26 cellular contexts compared by ENCODE assay signal in the genomic region with DNA sequence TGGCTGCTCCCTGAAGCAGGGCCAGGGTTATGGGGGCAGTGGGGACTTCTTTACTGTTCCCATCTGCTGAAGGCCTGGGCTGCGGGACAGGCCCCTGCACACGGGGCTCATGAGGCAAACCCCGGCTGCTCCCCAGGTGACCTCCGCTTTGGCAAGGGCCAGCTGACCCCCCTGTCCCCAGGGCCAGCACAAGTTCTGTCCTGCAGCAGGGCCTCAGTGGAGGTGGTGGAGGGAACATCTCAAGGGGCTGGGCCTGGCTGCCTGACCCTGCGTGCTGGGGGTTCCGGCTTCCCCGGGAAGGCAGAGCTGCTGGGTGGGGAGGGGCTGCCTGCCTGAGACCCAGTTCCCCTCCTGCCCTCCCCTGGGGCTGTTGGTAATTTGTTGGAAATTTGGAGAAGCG.
DNase-seq lines count a peak whose midpoint lies in the region; ATAC-seq and TF ChIP-seq lines count a peak whose summit lies in the region.
"Had no signal": no experiment of that assay in that cellular context is flagged by ENCODE, and none has a peak within 500 bp of the region (broad histone marks: within the 10 kb centered on the region; RNA-seq: fewer than 3 reads in every experiment).

No MANE protein-coding gene starts in this region.

- TF ChIP-seq EP300 in esophagus muscularis mucosa (IDR thresholded peaks at IDR 0.05) (no peak), sigmoid colon (IDR thresholded peaks at IDR 0.05) (no peak)

- no TSS peak for BruUV-seq in MCF 10A (replicated peaks; lab: Mats Ljungman, UMichigan)

- CTCF ChIA-PET in MCF 10A (lab: Yijun Ruan, JAX), result no interaction called here

- no peaks in the 10 kb centered on the region for H3K9me3 Mint-ChIP-seq in MCF 10A (ENCODE audit: unreplicated experiment)
- H3K9me3 Mint-ChIP-seq: activated CD8-positive, alpha-beta T cell treated with anti-CD3 and anti-CD28 coated beads for 36 hours; activated naive CD4-positive, alpha-beta T cell treated with anti-CD3 and anti-CD28 coated beads, Interleukin-2, amount 10 ng/mL, durations not matched to agents 7 days and 5 days; activated T-helper 17 cell treated with anti-CD3 and anti-CD28 coated beads, Interleukin-2, amount 50 U/mL, for 72 hours; neural progenitor cell; stimulated activated memory B cell treated with anti-CD40 and anti-IgM and Interleukin-4, amounts not matched to agents 10 μg/mL and 1 μg/mL and 100 μg/mL, for 72 hours; T-helper 2 cell treated with Interferon-gamma antibody and Interleukin-4, amounts not matched to agents 5 μg/mL and 100 μg/mL, for 36 hours had no signal

- DNase-seq in breast epithelium (ENCODE audit: low spot score in 2 of 2) (no peak), MCF 10A (ENCODE audit: unreplicated experiment) (no peak), esophagus muscularis mucosa (ENCODE audit: extremely low spot score) (no peak), sigmoid colon (no peak), upper lobe of right lung (peak; percentile 57), NCI-H774 (lab: John Stamatoyannopoulos, UW) (no peak), GOT3 (lab: John Stamatoyannopoulos, UW) (no peak)
- DNase-seq: activated CD4-positive, alpha-beta T cell treated with anti-CD3 and anti-CD28 coated beads for 1 hour; activated CD8-positive, alpha-beta memory T cell treated with anti-CD3 and anti-CD28 coated beads, Interleukin-2, amount 50 U/mL, for 48 hours; activated CD8-positive, alpha-beta T cell treated with anti-CD3 and anti-CD28 coated beads for 36 hours; activated naive CD4-positive, alpha-beta T cell treated with anti-CD3 and anti-CD28 coated beads, Interleukin-2, amount 10 ng/mL, durations not matched to agents 7 days and 5 days; amniotic stem cell; brain microvascular endothelial cell; Calu3; GDM1; Kasumi-1; MV-4-11; NCI-H1436 treated with DMSO at 0.1 percent for 48 hours had no signal

- ATAC-seq in upper lobe of right lung (no peak), HG02840 (IDR thresholded peaks at IDR 0.05; ENCODE audit: low FRiP score, unreplicated experiment) (no peak)
- ATAC-seq: activated CD8-positive, alpha-beta T cell treated with anti-CD3 and anti-CD28 coated beads for 36 hours; activated T-helper 17 cell treated with anti-CD3 and anti-CD28 coated beads, Interleukin-2, amount 50 U/mL, for 72 hours; HCT116; stimulated activated memory B cell treated with anti-CD40 and anti-IgM and Interleukin-4, amounts not matched to agents 10 μg/mL and 1 μg/mL and 100 μg/mL, for 72 hours had no signal

- H3K4me3 Mint-ChIP-seq in MCF 10A (ENCODE audit: unreplicated experiment), result no peak overlapping the region
- H3K4me3 Mint-ChIP-seq: activated CD8-positive, alpha-beta T cell treated with anti-CD3 and anti-CD28 coated beads for 36 hours; activated naive CD4-positive, alpha-beta T cell treated with anti-CD3 and anti-CD28 coated beads, Interleukin-2, amount 10 ng/mL, durations not matched to agents 7 days and 5 days; activated T-helper 17 cell treated with anti-CD3 and anti-CD28 coated beads, Interleukin-2, amount 50 U/mL, for 72 hours; stimulated activated memory B cell treated with anti-CD40 and anti-IgM and Interleukin-4, amounts not matched to agents 10 μg/mL and 1 μg/mL and 100 μg/mL, for 72 hours; T-helper 2 cell treated with Interferon-gamma antibody and Interleukin-4, amounts not matched to agents 5 μg/mL and 100 μg/mL, for 36 hours had no signal

- no peaks in the 10 kb centered on the region for H3K36me3 ChIP-seq in breast epithelium
- H3K36me3 ChIP-seq in esophagus muscularis mucosa, result no peaks in the 10 kb centered on the region
- H3K36me3 ChIP-seq in sigmoid colon, result no peaks in the 10 kb centered on the region
- H3K36me3 ChIP-seq in upper lobe of right lung, result no peaks in the 10 kb centered on the region
- H3K36me3 ChIP-seq: brain microvascular endothelial cell, neural progenitor cell had no signal

- peaks cover 5% of the 10 kb centered on the region for H3K36me3 Mint-ChIP-seq in MCF 10A (ENCODE audit: insufficient read depth, unreplicated experiment)
- H3K36me3 Mint-ChIP-seq: activated naive CD4-positive, alpha-beta T cell treated with anti-CD3 and anti-CD28 coated beads, Interleukin-2, amount 10 ng/mL, durations not matched to agents 7 days and 5 days; neural progenitor cell; stimulated activated memory B cell treated with anti-CD40 and anti-IgM and Interleukin-4, amounts not matched to agents 10 μg/mL and 1 μg/mL and 100 μg/mL, for 72 hours had no signal

- no peaks in the 10 kb centered on the region for H3K27me3 ChIP-seq in breast epithelium
- H3K27me3 ChIP-seq in esophagus muscularis mucosa, result peaks cover 0 to 2% (median 0%) of the 10 kb centered on the region in 4 donors
- peaks cover 0 to 3% (median 0%) of the 10 kb centered on the region in 3 donors for H3K27me3 ChIP-seq in sigmoid colon
- no peaks in the 10 kb centered on the region for H3K27me3 ChIP-seq in upper lobe of right lung
- H3K27me3 ChIP-seq: neural progenitor cell had no signal

- TF ChIP-seq CTCF in breast epithelium (IDR thresholded peaks at IDR 0.05) (no peak), MCF 10A (IDR thresholded peaks at IDR 0.05; ENCODE audit: unreplicated experiment) (no peak), esophagus muscularis mucosa (IDR thresholded peaks at IDR 0.05) (no peak), sigmoid colon (IDR thresholded peaks at IDR 0.05) (no peak), upper lobe of right lung (IDR thresholded peaks at IDR 0.05) (no peak)

- no peaks in the 10 kb centered on the region for H3K9me3 ChIP-seq in breast epithelium
- no peaks in the 10 kb centered on the region for H3K9me3 ChIP-seq in esophagus muscularis mucosa
- H3K9me3 ChIP-seq in sigmoid colon, result no peaks in the 10 kb centered on the region
- no peaks in the 10 kb centered on the region for H3K9me3 ChIP-seq in upper lobe of right lung

- intact Hi-C loops in breast epithelium (cut with DNase I; ENCODE audit: low total_unique reads) (no loop called here), MCF 10A (cut with micrococcal nuclease) (no loop called here), esophagus muscularis mucosa (cut with DNase I) (no loop called here), sigmoid colon (cut with DNase I) (no loop called here), upper lobe of right lung (cut with DNase I) (no loop called here)

- peaks cover 31% of the 10 kb centered on the region for H3K27me3 Mint-ChIP-seq in MCF 10A (ENCODE audit: insufficient read depth, unreplicated experiment)
- H3K27me3 Mint-ChIP-seq: activated CD8-positive, alpha-beta T cell treated with anti-CD3 and anti-CD28 coated beads for 36 hours; activated naive CD4-positive, alpha-beta T cell treated with anti-CD3 and anti-CD28 coated beads, Interleukin-2, amount 10 ng/mL, durations not matched to agents 7 days and 5 days had no signal

- H3K4me1 ChIP-seq in breast epithelium (peaks cover 8 to 19% of the 10 kb centered on the region in 2 donors), esophagus muscularis mucosa (peaks cover 22 to 41% (median 38%) of the 10 kb centered on the region in 4 donors), sigmoid colon (peaks cover 3 to 21% (median 19%) of the 10 kb centered on the region in 4 donors), upper lobe of right lung (peaks cover 26% of the 10 kb centered on the region)
- H3K4me1 ChIP-seq: neural progenitor cell had no signal

- H3K4me3 ChIP-seq in breast epithelium, result no peak overlapping the region
- H3K4me3 ChIP-seq in esophagus muscularis mucosa, result no peak overlapping the region
- no peak overlapping the region for H3K4me3 ChIP-seq in sigmoid colon
- H3K4me3 ChIP-seq in upper lobe of right lung, result no peak overlapping the region
- H3K4me3 ChIP-seq: neural progenitor cell had no signal

- no peaks in the 10 kb centered on the region for H3K4me1 Mint-ChIP-seq in MCF 10A (ENCODE audit: insufficient read depth, unreplicated experiment)
- H3K4me1 Mint-ChIP-seq: activated naive CD4-positive, alpha-beta T cell treated with anti-CD3 and anti-CD28 coated beads, Interleukin-2, amount 10 ng/mL, durations not matched to agents 7 days and 5 days; activated T-helper 17 cell treated with anti-CD3 and anti-CD28 coated beads, Interleukin-2, amount 50 U/mL, for 72 hours; stimulated activated memory B cell treated with anti-CD40 and anti-IgM and Interleukin-4, amounts not matched to agents 10 μg/mL and 1 μg/mL and 100 μg/mL, for 72 hours had no signal

- TF ChIP-seq POLR2A in breast epithelium (IDR thresholded peaks at IDR 0.05), result no peak
- no peak for TF ChIP-seq POLR2A in esophagus muscularis mucosa (IDR thresholded peaks at IDR 0.05; ENCODE audit: low read depth)
- TF ChIP-seq POLR2A in sigmoid colon (IDR thresholded peaks at IDR 0.05), result no peak

- H3K27ac ChIP-seq in breast epithelium, result peak overlapping the region; percentile 60 to 77
- peak overlapping the region; percentile 6 to 67 (median 64) for H3K27ac ChIP-seq in esophagus muscularis mucosa (replicated peaks in 1 of 4)
- H3K27ac ChIP-seq in sigmoid colon, result peak overlapping the region; percentile 51 to 59 (median 59)
- peak overlapping the region; percentile 71 for H3K27ac ChIP-seq in upper lobe of right lung
- H3K27ac ChIP-seq: 22Rv1, brain microvascular endothelial cell, neural progenitor cell had no signal

- POLR2A ChIA-PET in MCF 10A (lab: Yijun Ruan, JAX), result interaction anchor here (1.1 kb wide), 1 partner anchor 59 kb away, joined by 3 read pairs; no protein-coding TSS in a partner anchor

- WGBS in esophagus muscularis mucosa, result 80% methylated on average over 3 of the region's 8 CpGs
- 83 to 88% methylated on average over 8 of the region's 8 CpGs for WGBS in sigmoid colon, 2 donors

- H3K27ac Mint-ChIP-seq in MCF 10A (ENCODE audit: low read depth, unreplicated experiment), result no peak overlapping the region
- H3K27ac Mint-ChIP-seq: activated CD8-positive, alpha-beta T cell treated with anti-CD3 and anti-CD28 coated beads for 36 hours; activated naive CD4-positive, alpha-beta T cell treated with anti-CD3 and anti-CD28 coated beads, Interleukin-2, amount 10 ng/mL, durations not matched to agents 7 days and 5 days; activated T-helper 17 cell treated with anti-CD3 and anti-CD28 coated beads, Interleukin-2, amount 50 U/mL, for 72 hours; neural progenitor cell; progenitor cell of endocrine pancreas; stimulated activated memory B cell treated with anti-CD40 and anti-IgM and Interleukin-4, amounts not matched to agents 10 μg/mL and 1 μg/mL and 100 μg/mL, for 72 hours; T-helper 2 cell treated with Interferon-gamma antibody and Interleukin-4, amounts not matched to agents 5 μg/mL and 100 μg/mL, for 36 hours had no signal
